In the genomic region with DNA sequence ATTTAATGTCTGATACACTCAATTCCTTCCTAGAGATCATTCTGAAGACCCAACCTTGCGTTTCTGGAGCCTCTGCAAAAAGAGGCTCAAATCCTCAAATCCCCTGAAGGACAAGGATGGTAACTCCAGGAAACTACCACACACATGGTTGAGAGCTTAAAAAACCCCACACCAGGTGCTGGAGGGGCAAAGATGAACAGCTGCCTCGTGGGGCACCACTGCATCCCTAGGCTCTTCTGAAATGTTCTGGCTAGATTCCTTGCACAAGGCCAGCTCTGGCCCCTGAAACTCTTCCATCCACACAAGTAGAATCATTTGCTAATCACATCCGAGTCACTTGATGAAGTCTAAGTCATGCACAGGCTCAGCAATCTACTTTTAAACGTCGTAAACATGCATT, we compare ENCODE assay signal across 16 cellular contexts.
"Had no signal": no experiment of that assay in that cellular context is flagged by ENCODE, and none has a peak within 500 bp of the region (broad histone marks: within the 10 kb centered on the region; RNA-seq: fewer than 3 reads in every experiment).

No MANE protein-coding gene starts in this region.

- H3K27ac Mint-ChIP-seq: neural progenitor cell; progenitor cell of endocrine pancreas; stimulated activated effector memory CD8-positive, alpha-beta T cell treated with anti-CD3 and anti-CD28 coated beads, Interleukin-12 subunit alpha, Interleukin-12 subunit beta, amount 100 ng/mL, for 72 hours; stimulated activated naive CD8-positive, alpha-beta T cell treated with anti-CD3 and anti-CD28 coated beads, Interleukin-15, Interleukin-2, amounts not matched to agents 100 ng/mL and 50 ng/mL, for 24 hours had no signal

- DNase-seq: effector CD4-positive, alpha-beta T cell; heart left ventricle; hippocampal formation; left colon; naive thymus-derived CD8-positive, alpha-beta T cell; nucleus accumbens; ovary; right cardiac atrium; stimulated activated CD4-positive, alpha-beta T cell treated with anti-CD3 and anti-CD28 coated beads, Interleukin-4, amount 100 ng/mL, for 1 hour; stimulated activated CD8-positive, alpha-beta memory T cell treated with anti-CD3 and anti-CD28 coated beads, Interleukin-4, amount 100 ng/mL, for 48 hours; tibial artery had no signal

- FAIRE-seq: frontal cortex had no signal

- ATAC-seq: heart left ventricle; left colon; naive thymus-derived CD8-positive, alpha-beta T cell; right cardiac atrium; stimulated activated effector memory CD8-positive, alpha-beta T cell treated with anti-CD3 and anti-CD28 coated beads, Interleukin-12 subunit alpha, Interleukin-12 subunit beta, amount 100 ng/mL, for 72 hours had no signal

- H3K36me3 Mint-ChIP-seq: neural progenitor cell; stimulated activated effector memory CD8-positive, alpha-beta T cell treated with anti-CD3 and anti-CD28 coated beads, Interleukin-12 subunit alpha, Interleukin-12 subunit beta, amount 100 ng/mL, for 72 hours had no signal

- H3K4me3 Mint-ChIP-seq: naive thymus-derived CD8-positive, alpha-beta T cell; neural progenitor cell; stimulated activated effector memory CD8-positive, alpha-beta T cell treated with anti-CD3 and anti-CD28 coated beads, Interleukin-12 subunit alpha, Interleukin-12 subunit beta, amount 100 ng/mL, for 72 hours; stimulated activated naive CD8-positive, alpha-beta T cell treated with anti-CD3 and anti-CD28 coated beads, Interleukin-15, Interleukin-2, amounts not matched to agents 100 ng/mL and 50 ng/mL, for 24 hours had no signal

- H3K27me3 Mint-ChIP-seq: naive thymus-derived CD8-positive, alpha-beta T cell; progenitor cell of endocrine pancreas; stimulated activated naive CD8-positive, alpha-beta T cell treated with anti-CD3 and anti-CD28 coated beads, Interleukin-15, Interleukin-2, amounts not matched to agents 100 ng/mL and 50 ng/mL, for 24 hours had no signal

- H3K9me3 Mint-ChIP-seq: stimulated activated naive CD8-positive, alpha-beta T cell treated with anti-CD3 and anti-CD28 coated beads, Interleukin-15, Interleukin-2, amounts not matched to agents 100 ng/mL and 50 ng/mL, for 24 hours had no signal
